ENCODE assay signal across 1 cellular context in the genomic region with DNA sequence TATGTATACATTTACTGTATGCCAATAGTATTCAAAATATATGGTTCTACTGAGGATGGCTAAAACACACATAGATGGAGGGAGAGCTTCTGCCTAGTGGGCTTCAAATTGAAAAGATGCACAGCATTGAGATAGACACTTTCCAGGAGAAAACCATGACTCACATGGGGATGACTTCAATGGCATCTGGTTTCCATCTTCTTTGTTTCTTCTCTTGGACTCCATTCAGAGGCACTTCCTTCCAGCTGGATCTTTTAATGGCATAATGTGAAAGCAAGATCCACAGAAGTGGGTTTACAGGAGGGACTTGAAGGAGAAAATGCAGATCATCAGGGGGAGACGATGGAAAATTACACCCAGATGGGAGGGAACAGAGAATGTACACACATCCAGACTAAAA.
TF ChIP-seq lines count a peak whose summit lies in the region.

No MANE protein-coding gene starts in this region.

TF ChIP-seq in SK-N-SH treated with all-trans-retinoic acid at 6 μM for 48 hours, 23 proteins besides CTCF, POLR2A, EP300 and RAD21 (continued from another document):
- TF ChIP-seq, protein P1, sequence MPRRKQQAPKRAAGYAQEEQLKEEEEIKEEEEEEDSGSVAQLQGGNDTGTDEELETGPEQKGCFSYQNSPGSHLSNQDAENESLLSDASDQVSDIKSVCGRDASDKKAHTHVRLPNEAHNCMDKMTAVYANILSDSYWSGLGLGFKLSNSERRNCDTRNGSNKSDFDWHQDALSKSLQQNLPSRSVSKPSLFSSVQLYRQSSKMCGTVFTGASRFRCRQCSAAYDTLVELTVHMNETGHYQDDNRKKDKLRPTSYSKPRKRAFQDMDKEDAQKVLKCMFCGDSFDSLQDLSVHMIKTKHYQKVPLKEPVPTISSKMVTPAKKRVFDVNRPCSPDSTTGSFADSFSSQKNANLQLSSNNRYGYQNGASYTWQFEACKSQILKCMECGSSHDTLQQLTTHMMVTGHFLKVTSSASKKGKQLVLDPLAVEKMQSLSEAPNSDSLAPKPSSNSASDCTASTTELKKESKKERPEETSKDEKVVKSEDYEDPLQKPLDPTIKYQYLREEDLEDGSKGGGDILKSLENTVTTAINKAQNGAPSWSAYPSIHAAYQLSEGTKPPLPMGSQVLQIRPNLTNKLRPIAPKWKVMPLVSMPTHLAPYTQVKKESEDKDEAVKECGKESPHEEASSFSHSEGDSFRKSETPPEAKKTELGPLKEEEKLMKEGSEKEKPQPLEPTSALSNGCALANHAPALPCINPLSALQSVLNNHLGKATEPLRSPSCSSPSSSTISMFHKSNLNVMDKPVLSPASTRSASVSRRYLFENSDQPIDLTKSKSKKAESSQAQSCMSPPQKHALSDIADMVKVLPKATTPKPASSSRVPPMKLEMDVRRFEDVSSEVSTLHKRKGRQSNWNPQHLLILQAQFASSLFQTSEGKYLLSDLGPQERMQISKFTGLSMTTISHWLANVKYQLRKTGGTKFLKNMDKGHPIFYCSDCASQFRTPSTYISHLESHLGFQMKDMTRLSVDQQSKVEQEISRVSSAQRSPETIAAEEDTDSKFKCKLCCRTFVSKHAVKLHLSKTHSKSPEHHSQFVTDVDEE (CRISPR knock-in tag; IDR thresholded peaks at IDR 0.05): no peak
- TF ChIP-seq ARNTL (CRISPR knock-in tag; IDR thresholded peaks at IDR 0.05; ENCODE audit: borderline replicate concordance, low read depth) (no peak), ZFP30 (CRISPR knock-in tag; IDR thresholded peaks at IDR 0.05) (no peak), TOX (CRISPR knock-in tag; IDR thresholded peaks at IDR 0.05; ENCODE audit: borderline replicate concordance) (peak; percentile 81), SNAI2 (CRISPR knock-in tag; IDR thresholded peaks at IDR 0.05) (0 out of 2 replicates have a peak, but pooled peaks have one; percentile 62)
